In genomic region chr19:56507446-56508281, GRCh38 we compare ENCODE assay signal across 8 cellular contexts. TPM values are rescaled to one million over a fixed set of nuclear protein-coding genes. Genes with fewer than 3 reads are reported as not detected.
DNase-seq lines count a peak whose midpoint lies in the region; ATAC-seq and TF ChIP-seq lines count a peak whose summit lies in the region.

TSS of gene ZNF471 (plus strand) at chr19:56507855. CDS start at chr19:56511572, 3,717 bp downstream.

- peaks cover 8% of the 10 kb centered on the region for H3K9me3 ChIP-seq in neural cell (ENCODE audit: low read length)

- no peaks in the 10 kb centered on the region for H3K27me3 Mint-ChIP-seq in stimulated activated naive CD8-positive, alpha-beta T cell treated with anti-CD3 and anti-CD28 coated beads, Interleukin-15, amount 100 ng/mL, for 72 hours

- H3K4me3 Mint-ChIP-seq in stimulated activated naive CD8-positive, alpha-beta T cell treated with anti-CD3 and anti-CD28 coated beads, Interleukin-15, amount 100 ng/mL, for 72 hours, result no peak within 1 kb of the TSS

- H3K9me2 ChIP-seq in neural cell (ENCODE audit: insufficient read depth, low read length), result no peaks in the 10 kb centered on the region

- POLR2A ChIA-PET in HEK293T (lab: Yijun Ruan, JAX), result no interaction called here
- POLR2A ChIA-PET in RWPE1 (lab: Yijun Ruan, JAX; ENCODE audit: low non-redundant PET), result no interaction called here

- DNase-seq in HEK293T (ENCODE audit: extremely low spot score) (peak; percentile 65), RWPE1 (ENCODE audit: low spot score) (peak; percentile 69), activated gamma-delta T cell treated with Interleukin-2 at 50 U/mL for 16 hours (peak; percentile 83), foreskin melanocyte (peak; percentile 90)
- peak; percentile 85 to 94 for DNase-seq in stimulated activated naive CD8-positive, alpha-beta T cell treated with anti-CD3 and anti-CD28 coated beads, Interleukin-15, amount 100 ng/mL, for 72 hours

- peak within 1 kb of the TSS in 1 of 2 donors; percentile 97 for H3K27ac Mint-ChIP-seq in stimulated activated naive CD8-positive, alpha-beta T cell treated with anti-CD3 and anti-CD28 coated beads, Interleukin-15, amount 100 ng/mL, for 72 hours

- CTCF ChIA-PET in HEK293T (lab: Yijun Ruan, JAX) (no interaction called here), RWPE1 (lab: Yijun Ruan, JAX) (no interaction called here)

- ATAC-seq in stimulated activated naive CD8-positive, alpha-beta T cell treated with anti-CD3 and anti-CD28 coated beads, Interleukin-15, amount 100 ng/mL, for 72 hours, result peak; percentile 100
- no peak for ATAC-seq in HG03097 (IDR thresholded peaks at IDR 0.05; ENCODE audit: low FRiP score, unreplicated experiment)

- H3K4me2 ChIP-seq in neural cell (ENCODE audit: low read length), result peak within 1 kb of the TSS; percentile 75

- H2AFZ ChIP-seq in neural cell (ENCODE audit: low read depth, low read length), result peak within 1 kb of the TSS; percentile 97

- H3K79me2 ChIP-seq in neural cell (replicated peaks; ENCODE audit: insufficient read depth, low read length), result peaks cover 7% of the 10 kb centered on the region

- H3K9ac ChIP-seq in neural cell (ENCODE audit: low read length), result peak within 1 kb of the TSS; percentile 92

- TF ChIP-seq RAD21 in neural cell (conservative IDR thresholded peaks at IDR 0.05), result no peak

- H3K36me3 ChIP-seq in neural cell (ENCODE audit: insufficient read depth, low read length), result no peaks in the 10 kb centered on the region

- H3K4me1 Mint-ChIP-seq in stimulated activated naive CD8-positive, alpha-beta T cell treated with anti-CD3 and anti-CD28 coated beads, Interleukin-15, amount 100 ng/mL, for 72 hours, result no peaks in the 10 kb centered on the region

- H3K9me3 Mint-ChIP-seq in stimulated activated naive CD8-positive, alpha-beta T cell treated with anti-CD3 and anti-CD28 coated beads, Interleukin-15, amount 100 ng/mL, for 72 hours, result peaks cover 8 to 12% of the 10 kb centered on the region in 2 donors

- no peaks in the 10 kb centered on the region for H3F3A ChIP-seq in neural cell (ENCODE audit: insufficient read depth, low read length, poor library complexity, severe bottlenecking)

- H3K4me3 ChIP-seq in neural cell (ENCODE audit: low read length), result peak within 1 kb of the TSS; percentile 79

- TF ChIP-seq EP300 in neural cell (conservative IDR thresholded peaks at IDR 0.05; ENCODE audit: poor library complexity, severe bottlenecking), result peak; percentile 21

- TF ChIP-seq CTCF in 22Rv1 (IDR thresholded peaks at IDR 0.05) (no peak), RWPE1 (conservative IDR thresholded peaks at IDR 0.05; ENCODE audit: low read depth) (no peak), neural cell (IDR thresholded peaks at IDR 0.05; ENCODE audit: poor library complexity, severe bottlenecking) (no peak)

- H4K20me1 ChIP-seq in neural cell (ENCODE audit: insufficient read depth), result no peaks in the 10 kb centered on the region

- no peaks in the 10 kb centered on the region for H3K27me3 ChIP-seq in neural cell (ENCODE audit: insufficient read depth, low read depth, low read length)

- H3K27ac ChIP-seq in 22Rv1 (peak within 1 kb of the TSS; percentile 91), RWPE1 (peak within 1 kb of the TSS; percentile 90), neural cell (ENCODE audit: low read length) (peak within 1 kb of the TSS; percentile 93)

TF ChIP-seq in HEK293T, 16 proteins besides CTCF, POLR2A, EP300 and RAD21:
- TF ChIP-seq L3MBTL2 (conservative IDR thresholded peaks at IDR 0.05), result peak; percentile 52
- no peak for TF ChIP-seq HDGF (IDR thresholded peaks at IDR 0.05; ENCODE audit: borderline replicate concordance)

TF ChIP-seq in neural cell, 6 proteins besides CTCF, POLR2A, EP300 and RAD21:
- TF ChIP-seq MXI1 (conservative IDR thresholded peaks at IDR 0.05; ENCODE audit: poor library complexity, severe bottlenecking), result peak; percentile 92
- peak; percentile 54 for TF ChIP-seq SMC3 (conservative IDR thresholded peaks at IDR 0.05; ENCODE audit: poor library complexity)
- TF ChIP-seq POLR2AphosphoS5 (IDR thresholded peaks at IDR 0.05), result peak; percentile 69
- TF ChIP-seq EZH2 (IDR thresholded peaks at IDR 0.05; ENCODE audit: borderline replicate concordance, insufficient read depth, low read length, poor library complexity, severe bottlenecking), result no peak
- peak; percentile 19 for TF ChIP-seq REST (IDR thresholded peaks at IDR 0.05; ENCODE audit: borderline replicate concordance)
- peak; percentile 17 for TF ChIP-seq TAF1 (IDR thresholded peaks at IDR 0.05; ENCODE audit: low read depth)

RNA-seq across cellular contexts. Expression of gene ZNF471, which starts in this region (rescaled TPM):
- 30.0 and 31.1 TPM in 2 replicates for polyA plus RNA-seq in neural cell
- polyA minus RNA-seq in neural cell, result 22.4 and 29.4 TPM in 2 replicates
